32 cellular contexts compared by ENCODE assay signal in genomic region chr14:72952171-72952570, GRCh38.
"Had no signal": no experiment of that assay in that cellular context is flagged by ENCODE, and none has a peak within 500 bp of the region (broad histone marks: within the 10 kb centered on the region; RNA-seq: fewer than 3 reads in every experiment).

No MANE protein-coding gene starts in this region.

- H3K4me3 ChIP-seq: adrenal gland, body of pancreas, breast epithelium had no signal

- H3K27me3 ChIP-seq: adrenal gland, body of pancreas, brain microvascular endothelial cell, breast epithelium had no signal

- H3K4me1 ChIP-seq: adrenal gland, body of pancreas, breast epithelium had no signal

- H3K36me3 ChIP-seq: breast epithelium had no signal

- FAIRE-seq: astrocyte, TTC549 had no signal

- H3K9me3 ChIP-seq: adrenal gland, body of pancreas, breast epithelium had no signal

- H3K27ac ChIP-seq: adrenal gland, body of pancreas, brain microvascular endothelial cell, breast epithelium, VCaP had no signal

- DNase-seq: activated B cell treated with CpG ODN at 0.5 μM for 24 hours; activated CD4-positive, alpha-beta memory T cell treated with anti-CD3 and anti-CD28 coated beads for 36 hours; activated CD4-positive, alpha-beta T cell treated with anti-CD3 and anti-CD28 coated beads for 4 hours; activated CD4-positive, alpha-beta T cell treated with anti-CD3 and anti-CD28 coated beads, Interleukin-2, amount 10 ng/mL, durations not matched to agents 24 days and 14 days; activated CD4-positive, alpha-beta T cell treated with anti-CD3 and anti-CD28 coated beads, Interleukin-2, amount 50 U/mL, for 1 hour; activated CD4-positive, alpha-beta T cell treated with anti-CD3 and anti-CD28 coated beads, Interleukin-2, amount 50 U/mL, for 4 hours; activated CD4-positive, CD25-positive, alpha-beta regulatory T cell treated with anti-CD3 and anti-CD28 coated beads, Interleukin-2, amount 50 U/mL, for 72 hours; activated CD8-positive, alpha-beta memory T cell treated with anti-CD3 and anti-CD28 coated beads, Interleukin-2, amount 50 U/mL, for 4 hours; activated CD8-positive, alpha-beta T cell treated with anti-CD3 and anti-CD28 coated beads for 36 hours; activated effector memory CD4-positive, alpha-beta T cell treated with anti-CD3 and anti-CD28 coated beads, Interleukin-2, amount 50 U/mL, for 16 hours; activated gamma-delta T cell treated with Interleukin-2 at 50 U/mL for 16 hours; activated naive CD4-positive, alpha-beta T cell; activated naive CD4-positive, alpha-beta T cell treated with anti-CD3 and anti-CD28 coated beads for 36 hours; activated naive CD4-positive, alpha-beta T cell treated with anti-CD3 and anti-CD28 coated beads, Interleukin-2, amount 50 U/mL, for 16 hours; activated naive CD8-positive, alpha-beta T cell treated with anti-CD3 and anti-CD28 coated beads for 36 hours; activated T-cell treated with anti-CD3 and anti-CD28 coated beads for 4 hours; activated T-cell treated with anti-CD3 and anti-CD28 coated beads, Interleukin-2, amount 50 U/mL, for 1 hour; activated T-cell treated with anti-CD3 and anti-CD28 coated beads, Interleukin-2, amount 50 U/mL, for 4 hours; activated T-cell treated with anti-CD3 and anti-CD28 coated beads, Interleukin-2, amount 50 U/mL, for 72 hours; adrenal gland; amniotic stem cell; body of pancreas; brain microvascular endothelial cell; central memory CD4-positive, alpha-beta T cell; T-helper 2 cell; T-helper 9 cell had no signal

- ATAC-seq: activated CD8-positive, alpha-beta T cell treated with anti-CD3 and anti-CD28 coated beads for 36 hours; activated naive CD4-positive, alpha-beta T cell treated with anti-CD3 and anti-CD28 coated beads, Interleukin-2, amount 50 U/mL, for 72 hours; activated T-cell treated with anti-CD3 and anti-CD28 coated beads, Interleukin-2, amount 50 U/mL, for 4 hours; activated T-cell treated with anti-CD3 and anti-CD28 coated beads, Interleukin-2, amount 50 U/mL, for 72 hours; activated T-helper 17 cell treated with anti-CD3 and anti-CD28 coated beads, Interleukin-2, amount 50 U/mL, for 72 hours; body of pancreas had no signal
